Comparison of ENCODE assay signal across 9 cellular contexts in the genomic region with DNA sequence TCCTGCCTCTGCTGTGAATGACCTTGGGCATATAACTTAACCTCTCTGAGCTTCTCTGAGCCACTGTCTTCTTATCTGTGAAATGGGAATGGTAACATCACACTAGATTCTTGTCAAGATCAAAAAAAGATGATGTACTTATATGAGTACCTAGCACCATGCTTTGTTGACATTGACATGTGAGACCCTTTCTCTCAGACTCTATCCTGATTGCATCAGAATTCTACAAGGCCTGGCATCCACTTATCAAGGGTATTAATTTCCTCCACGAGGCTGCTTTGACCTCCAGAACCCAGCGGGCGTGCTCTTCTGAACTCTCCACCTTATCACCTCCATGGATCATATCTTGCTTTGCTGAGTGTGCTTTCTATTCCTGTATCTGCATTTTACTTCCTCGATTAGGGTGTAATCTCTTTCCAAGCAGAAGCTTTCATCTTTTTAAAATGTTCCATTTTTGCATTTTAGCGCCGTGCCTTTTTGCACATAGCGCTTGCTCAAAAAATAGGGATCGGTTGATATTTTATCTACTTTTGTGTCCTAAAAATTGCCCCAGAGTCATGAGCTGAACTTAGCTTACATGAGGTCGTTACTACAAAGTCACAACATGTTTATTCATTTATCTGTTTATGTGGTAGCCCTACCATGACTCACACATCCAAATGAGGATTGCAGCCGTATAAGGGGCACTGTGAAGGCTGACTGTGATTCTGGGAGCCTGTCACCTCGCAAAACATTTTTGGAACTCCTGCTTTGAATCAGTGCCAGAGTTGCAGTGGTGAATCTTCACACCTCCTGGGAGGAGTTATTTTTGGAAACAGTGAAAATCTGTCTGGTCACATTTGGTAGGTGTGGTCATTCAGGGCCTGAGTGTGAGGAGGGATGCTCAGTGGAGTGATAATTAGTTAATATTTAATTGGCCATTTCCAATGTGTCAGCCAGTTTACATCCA.
A peak's percentile ranks its signal among the peaks of the same experiment; 100 is the strongest.
DNase-seq lines count a peak whose midpoint lies in the region; ATAC-seq, FAIRE-seq and TF ChIP-seq lines count a peak whose summit lies in the region.
"Had no signal": no experiment of that assay in that cellular context is flagged by ENCODE, and none has a peak within 500 bp of the region (broad histone marks: within the 10 kb centered on the region; RNA-seq: fewer than 3 reads in every experiment).

No MANE protein-coding gene starts in this region.

- peaks cover 14% of the 10 kb centered on the region for H3K4me1 ChIP-seq in astrocyte (ENCODE audit: insufficient read depth, low read length)

- no peak overlapping the region for H3K9ac ChIP-seq in astrocyte (ENCODE audit: low read length)

- H3K36me3 Mint-ChIP-seq in astrocyte (ENCODE audit: low read depth, unreplicated experiment): no peaks in the 10 kb centered on the region
- H3K36me3 Mint-ChIP-seq in nephron (ENCODE audit: low read depth): no peaks in the 10 kb centered on the region
- peaks cover 6% of the 10 kb centered on the region for H3K36me3 Mint-ChIP-seq in activated CD4-positive, alpha-beta T cell treated with anti-CD3 and anti-CD28 coated beads, Interleukin-2, amount 10 ng/mL, durations not matched to agents 7 days and 5 days (ENCODE audit: low read depth)

- CTCF ChIA-PET in activated CD4-positive, alpha-beta T cell treated with anti-CD3 and anti-CD28 coated beads, Interleukin-2, amount 10 ng/mL, durations not matched to agents 7 days and 5 days (lab: Charles Lee): interaction anchor here (0.6 to 3.8 kb wide), 4 partner anchors 10 to 684 kb away, joined by 3 to 26 read pairs (median 4); no protein-coding TSS in a partner anchor

- H3K4me2 ChIP-seq in astrocyte (ENCODE audit: low read length): no peak overlapping the region

- no peak overlapping the region for H3K4me3 Mint-ChIP-seq in astrocyte (ENCODE audit: unreplicated experiment)
- no peak overlapping the region for H3K4me3 Mint-ChIP-seq in nephron
- no peak overlapping the region for H3K4me3 Mint-ChIP-seq in activated CD4-positive, alpha-beta T cell treated with anti-CD3 and anti-CD28 coated beads, Interleukin-2, amount 10 ng/mL, durations not matched to agents 7 days and 5 days

- H3K4me1 Mint-ChIP-seq in astrocyte (ENCODE audit: low read depth, unreplicated experiment): peaks cover 15% of the 10 kb centered on the region
- H3K4me1 Mint-ChIP-seq in nephron: peaks cover 33% of the 10 kb centered on the region
- H3K4me1 Mint-ChIP-seq in activated CD4-positive, alpha-beta T cell treated with anti-CD3 and anti-CD28 coated beads, Interleukin-2, amount 10 ng/mL, durations not matched to agents 7 days and 5 days: peaks cover 48% of the 10 kb centered on the region

- no peak overlapping the region for H3K27ac Mint-ChIP-seq in astrocyte (ENCODE audit: unreplicated experiment)
- peak overlapping the region; percentile 12 to 96 (median 21) for H3K27ac Mint-ChIP-seq in nephron
- H3K27ac Mint-ChIP-seq in activated CD4-positive, alpha-beta T cell treated with anti-CD3 and anti-CD28 coated beads, Interleukin-2, amount 10 ng/mL, durations not matched to agents 7 days and 5 days: no peak overlapping the region

- no peaks in the 10 kb centered on the region for H3K27me3 ChIP-seq in astrocyte (ENCODE audit: insufficient read depth, low read length)

- no peaks in the 10 kb centered on the region for H3K36me3 ChIP-seq in astrocyte (ENCODE audit: insufficient read depth, low read length)

- H3K27ac ChIP-seq in astrocyte (ENCODE audit: low read depth, low read length): no peak overlapping the region

- POLR2A ChIA-PET in activated CD4-positive, alpha-beta T cell treated with anti-CD3 and anti-CD28 coated beads, Interleukin-2, amount 10 ng/mL, durations not matched to agents 7 days and 5 days (lab: Charles Lee): no interaction called here

- no peak overlapping the region for H3K4me3 ChIP-seq in astrocyte (ENCODE audit: insufficient read depth, low read depth, low read length)

- no peaks in the 10 kb centered on the region for H3K9me3 ChIP-seq in astrocyte (ENCODE audit: insufficient read depth, low read depth, low read length)

- H3K27me3 Mint-ChIP-seq in astrocyte (ENCODE audit: low read depth, unreplicated experiment) (peaks cover 6% of the 10 kb centered on the region), nephron (ENCODE audit: low read depth) (peaks cover 4% of the 10 kb centered on the region)
- peaks cover 15% of the 10 kb centered on the region for H3K27me3 Mint-ChIP-seq in activated CD4-positive, alpha-beta T cell treated with anti-CD3 and anti-CD28 coated beads, Interleukin-2, amount 10 ng/mL, durations not matched to agents 7 days and 5 days

- peak; percentile 49 for ATAC-seq in GM18511 (IDR thresholded peaks at IDR 0.05; ENCODE audit: unreplicated experiment)
- peak; percentile 24 for ATAC-seq in HG02973 (IDR thresholded peaks at IDR 0.05; ENCODE audit: unreplicated experiment)
- no peak for ATAC-seq in HG03521 (IDR thresholded peaks at IDR 0.05; ENCODE audit: unreplicated experiment)
- ATAC-seq: stimulated activated naive CD8-positive, alpha-beta T cell treated with anti-CD3 and anti-CD28 coated beads, Interleukin-15, Interleukin-2, amounts not matched to agents 100 U/mL and 50 U/mL, for 24 hours had no signal

- H4K20me1 ChIP-seq in astrocyte (ENCODE audit: insufficient read depth, low read length): no peaks in the 10 kb centered on the region

- no peaks in the 10 kb centered on the region for H3K79me2 ChIP-seq in astrocyte (ENCODE audit: insufficient read depth, low read length)

- DNase-seq in astrocyte (ENCODE audit: low read depth) (peak; percentile 22), medulla oblongata (ENCODE audit: extremely low spot score) (no peak), NCI-H1105 treated with DMSO at 0.1 percent for 48 hours (lab: John Stamatoyannopoulos, UW) (no peak)
- DNase-seq in activated CD4-positive, alpha-beta T cell treated with anti-CD3 and anti-CD28 coated beads, Interleukin-2, amount 10 ng/mL, durations not matched to agents 7 days and 5 days: no peak
- DNase-seq: stimulated activated naive CD8-positive, alpha-beta T cell treated with anti-CD3 and anti-CD28 coated beads, Interleukin-15, Interleukin-2, amounts not matched to agents 100 U/mL and 50 U/mL, for 24 hours had no signal

- H3K9me3 Mint-ChIP-seq in astrocyte (ENCODE audit: unreplicated experiment): peaks cover 1% of the 10 kb centered on the region
- no peaks in the 10 kb centered on the region for H3K9me3 Mint-ChIP-seq in nephron
- peaks cover 13% of the 10 kb centered on the region for H3K9me3 Mint-ChIP-seq in activated CD4-positive, alpha-beta T cell treated with anti-CD3 and anti-CD28 coated beads, Interleukin-2, amount 10 ng/mL, durations not matched to agents 7 days and 5 days

- FAIRE-seq in astrocyte (lab: Jason Lieb, UNC): no peak

- H2AFZ ChIP-seq in astrocyte (ENCODE audit: low read depth, low read length): no peak overlapping the region

- no peak for TF ChIP-seq CTCF in astrocyte (IDR thresholded peaks at IDR 0.05; ENCODE audit: insufficient read depth, low read depth, low read length)
- no peak for TF ChIP-seq CTCF in nephron (IDR thresholded peaks at IDR 0.05; ENCODE audit: unreplicated experiment in 3 of 3)

Comparison
In these comparisons a context has a peak if more than half of its experiments do, and no peak if none do; other contexts are left out.
1. H3K27ac Mint-ChIP-seq: peak in nephron (3 of 3); none in astrocyte (single experiment) and activated CD4-positive, alpha-beta T cell treated with anti-CD3 and anti-CD28 coated beads, Interleukin-2, amount 10 ng/mL, durations not matched to agents 7 days and 5 days (single experiment).